Comparison of ENCODE assay signal across 1 cellular context in the genomic region with DNA sequence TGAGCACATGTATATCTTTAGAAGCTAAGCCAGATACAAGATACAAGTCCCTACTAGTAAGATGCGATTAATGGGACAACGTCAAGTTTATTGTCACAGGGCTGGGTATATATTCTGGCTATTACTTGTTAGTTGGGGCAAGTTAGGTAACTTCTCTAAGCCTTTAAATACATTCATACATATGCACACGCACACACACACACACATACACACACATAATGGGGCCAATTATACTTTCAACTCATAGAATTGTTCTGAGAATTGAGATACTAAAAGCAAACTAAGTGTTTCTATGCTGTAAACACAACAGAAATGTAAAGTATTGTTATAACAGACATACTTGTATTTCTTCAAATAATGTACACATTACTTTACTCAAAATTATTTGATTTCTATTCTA.
TF ChIP-seq lines count a peak whose summit lies in the region.

No MANE protein-coding gene starts in this region.

TF ChIP-seq in HEK293, 187 proteins besides CTCF, POLR2A, EP300 and RAD21 (continued from another document):
- TF ChIP-seq, protein P1, sequence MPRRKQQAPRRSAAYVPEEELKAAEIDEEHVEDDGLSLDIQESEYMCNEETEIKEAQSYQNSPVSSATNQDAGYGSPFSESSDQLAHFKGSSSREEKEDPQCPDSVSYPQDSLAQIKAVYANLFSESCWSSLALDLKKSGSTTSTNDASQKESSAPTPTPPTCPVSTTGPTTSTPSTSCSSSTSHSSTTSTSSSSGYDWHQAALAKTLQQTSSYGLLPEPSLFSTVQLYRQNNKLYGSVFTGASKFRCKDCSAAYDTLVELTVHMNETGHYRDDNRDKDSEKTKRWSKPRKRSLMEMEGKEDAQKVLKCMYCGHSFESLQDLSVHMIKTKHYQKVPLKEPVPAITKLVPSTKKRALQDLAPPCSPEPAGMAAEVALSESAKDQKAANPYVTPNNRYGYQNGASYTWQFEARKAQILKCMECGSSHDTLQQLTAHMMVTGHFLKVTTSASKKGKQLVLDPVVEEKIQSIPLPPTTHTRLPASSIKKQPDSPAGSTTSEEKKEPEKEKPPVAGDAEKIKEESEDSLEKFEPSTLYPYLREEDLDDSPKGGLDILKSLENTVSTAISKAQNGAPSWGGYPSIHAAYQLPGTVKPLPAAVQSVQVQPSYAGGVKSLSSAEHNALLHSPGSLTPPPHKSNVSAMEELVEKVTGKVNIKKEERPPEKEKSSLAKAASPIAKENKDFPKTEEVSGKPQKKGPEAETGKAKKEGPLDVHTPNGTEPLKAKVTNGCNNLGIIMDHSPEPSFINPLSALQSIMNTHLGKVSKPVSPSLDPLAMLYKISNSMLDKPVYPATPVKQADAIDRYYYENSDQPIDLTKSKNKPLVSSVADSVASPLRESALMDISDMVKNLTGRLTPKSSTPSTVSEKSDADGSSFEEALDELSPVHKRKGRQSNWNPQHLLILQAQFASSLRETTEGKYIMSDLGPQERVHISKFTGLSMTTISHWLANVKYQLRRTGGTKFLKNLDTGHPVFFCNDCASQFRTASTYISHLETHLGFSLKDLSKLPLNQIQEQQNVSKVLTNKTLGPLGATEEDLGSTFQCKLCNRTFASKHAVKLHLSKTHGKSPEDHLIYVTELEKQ (tag by site-specific recombination; IDR thresholded peaks at IDR 0.05; ENCODE audit: borderline replicate concordance) = no peak
- no peak for TF ChIP-seq ZNF366 (tag by site-specific recombination; conservative IDR thresholded peaks at IDR 0.05)
- no peak for TF ChIP-seq WT1 (tag by site-specific recombination; IDR thresholded peaks at IDR 0.05)
